Comparison of ENCODE assay signal across 8 cellular contexts in the genomic region with DNA sequence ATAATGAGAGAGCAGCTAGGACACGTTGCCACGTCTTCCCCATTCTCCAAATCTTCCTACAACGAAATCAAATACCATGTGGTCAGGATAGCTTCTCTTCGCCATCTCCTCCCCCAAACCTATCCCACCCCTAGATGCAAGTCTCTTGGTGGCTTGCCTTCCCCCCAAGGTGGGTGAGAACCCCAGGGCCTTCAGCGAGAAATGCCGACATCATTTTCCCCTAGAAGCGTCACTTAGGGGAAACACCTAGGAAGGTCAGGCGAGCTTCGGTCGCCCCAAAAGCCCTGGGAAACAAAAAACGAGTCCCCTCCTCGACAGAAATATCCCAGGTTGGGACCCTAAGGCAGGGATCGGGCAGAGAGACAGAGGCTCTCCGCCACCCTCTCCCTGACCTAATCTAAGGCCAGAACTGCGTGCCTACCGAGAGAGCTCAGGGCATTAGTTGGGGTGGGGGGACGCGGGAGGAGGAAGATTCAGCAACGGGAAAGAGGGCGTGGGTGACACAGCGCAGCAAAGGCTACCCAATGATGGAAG. TPM values are rescaled to one million over a fixed set of nuclear protein-coding genes. Genes with fewer than 3 reads are reported as not detected.
DNase-seq lines count a peak whose midpoint lies in the region; ATAC-seq and TF ChIP-seq lines count a peak whose summit lies in the region.

No MANE protein-coding gene starts in this region.

- no peak for TF ChIP-seq EP300 in SK-N-SH (IDR thresholded peaks at IDR 0.05; ENCODE audit: borderline replicate concordance in 1 of 2, low read depth in 1 of 2, low read length in 1 of 2)

- H3K9me3 ChIP-seq in SK-N-SH: no peaks in the 10 kb centered on the region

- H3K27me3 ChIP-seq in SK-N-SH (ENCODE audit: insufficient read depth) (no peaks in the 10 kb centered on the region), KMS-11 (ENCODE audit: insufficient read depth, low read depth) (no peaks in the 10 kb centered on the region)

- peak overlapping the region; percentile 93 for H3K9ac ChIP-seq in SK-N-SH
- H3K9ac ChIP-seq in KMS-11: peak overlapping the region; percentile 91

- no peak; the same call in 2 of the 3 replicates for ATAC-seq in SK-N-SH treated with all-trans-retinoic acid at 6 μM for 48 hours
- no peak for ATAC-seq in natural killer cell

- H3K4me1 Mint-ChIP-seq in chondrocyte (ENCODE audit: low read depth): peaks cover 33% of the 10 kb centered on the region
- H3K4me1 Mint-ChIP-seq in natural killer cell: peaks cover 6 to 15% of the 10 kb centered on the region in 2 donors

- TF ChIP-seq POLR2A in erythroblast (IDR thresholded peaks at IDR 0.05; ENCODE audit: low read length): no peak

- H3K27ac ChIP-seq in SK-N-SH (ENCODE audit: low read depth in 2 of 2, low read length in 1 of 2): peak overlapping the region; percentile 72 to 83
- peak overlapping the region; percentile 51 for H3K27ac ChIP-seq in KMS-11

- H3K4me2 ChIP-seq in SK-N-SH: peak overlapping the region; percentile 92
- H3K4me2 ChIP-seq in KMS-11: peak overlapping the region; percentile 78

- H2AFZ ChIP-seq in SK-N-SH (ENCODE audit: low read depth) (peak overlapping the region; percentile 54), KMS-11 (ENCODE audit: low read depth) (peak overlapping the region; percentile 77)

- peaks cover 2% of the 10 kb centered on the region for H3K36me3 Mint-ChIP-seq in chondrocyte (ENCODE audit: low read depth)
- H3K36me3 Mint-ChIP-seq in natural killer cell: peaks cover 6% of the 10 kb centered on the region

- TF ChIP-seq CTCF in SK-N-SH (IDR thresholded peaks at IDR 0.05) (no peak), KMS-11 (conservative IDR thresholded peaks at IDR 0.05; ENCODE audit: low read depth, low read length) (no peak), chondrocyte (IDR thresholded peaks at IDR 0.05) (no peak), natural killer cell (IDR thresholded peaks at IDR 0.05) (no peak)

- TF ChIP-seq RAD21 in SK-N-SH (IDR thresholded peaks at IDR 0.05; ENCODE audit: low read length): no peak

- H4K20me1 ChIP-seq in SK-N-SH (ENCODE audit: insufficient read depth): no peaks in the 10 kb centered on the region
- no peaks in the 10 kb centered on the region for H4K20me1 ChIP-seq in KMS-11 (ENCODE audit: insufficient read depth)

- WGBS in SK-N-SH (ENCODE audit: low lambda C conversion rate): 1% methylated on average over 20 of the region's 21 CpGs

- POLR2A ChIA-PET in SK-N-SH (lab: Yijun Ruan, JAX): interaction anchor here (1.0 to 1.9 kb wide), 4 partner anchors 21 to 257 kb away, joined by 3 to 11 read pairs (median 5); a partner anchor contains a TSS

- H3K4me3 ChIP-seq in SK-N-SH (ENCODE audit: low read depth in 2 of 2, low read length in 1 of 2) (peak overlapping the region; percentile 83 to 86), KMS-11 (IDR thresholded peaks at IDR 0.05; ENCODE audit: insufficient read depth, low read depth, low read length) (peak overlapping the region; percentile 89)

- H3K79me2 ChIP-seq in SK-N-SH (ENCODE audit: insufficient read depth): peaks cover 78% of the 10 kb centered on the region
- H3K79me2 ChIP-seq in KMS-11 (ENCODE audit: insufficient read depth, low read depth): peaks cover 7% of the 10 kb centered on the region; the same call in 1 of the 2 replicates

- intact Hi-C loops in natural killer cell (cut with micrococcal nuclease): loop anchor here (10.0 kb wide), 1 partner anchor 971 kb away; no protein-coding TSS in a partner anchor

- peak overlapping the region; percentile 99 for H3K27ac Mint-ChIP-seq in chondrocyte (ENCODE audit: unreplicated experiment)
- H3K27ac Mint-ChIP-seq in natural killer cell: peak overlapping the region; percentile 89 to 95

- peak overlapping the region; percentile 88 for H3K4me3 Mint-ChIP-seq in chondrocyte (ENCODE audit: unreplicated experiment)
- peak overlapping the region; percentile 96 for H3K4me3 Mint-ChIP-seq in natural killer cell

- H3K36me3 ChIP-seq in SK-N-SH (replicated peaks in 1 of 2; ENCODE audit: control insufficient read depth in 1 of 2, insufficient read depth in 2 of 2, low read length in 1 of 2) (peaks cover 31 to 36% of the 10 kb centered on the region in 2 experiments), KMS-11 (ENCODE audit: insufficient read depth) (no peaks in the 10 kb centered on the region)

- no peaks in the 10 kb centered on the region for H3K9me2 ChIP-seq in SK-N-SH

- H3K27me3 Mint-ChIP-seq in chondrocyte (ENCODE audit: low read depth): no peaks in the 10 kb centered on the region
- H3K27me3 Mint-ChIP-seq in natural killer cell (ENCODE audit: low read depth in 2 of 2): no peaks in the 10 kb centered on the region

- DNase-seq in SK-N-SH (no peak), chondrocyte (ENCODE audit: low spot score) (no peak), natural killer cell (no peak), kidney tubule cell (ENCODE audit: low spot score) (no peak), iPS-NIHi11 (ENCODE audit: low spot score) (no peak), erythroblast (lab: John Stamatoyannopoulos, UW) (no peak)

- H3K4me1 ChIP-seq in SK-N-SH (ENCODE audit: control insufficient read depth in 1 of 2, insufficient read depth in 2 of 2, low read depth in 1 of 2, low read length in 1 of 2): peaks cover 5 to 17% of the 10 kb centered on the region in 2 experiments
- H3K4me1 ChIP-seq in KMS-11 (ENCODE audit: low read depth, poor library complexity, severe bottlenecking): peaks cover 22% of the 10 kb centered on the region

- H3F3A ChIP-seq in SK-N-SH (replicated peaks; ENCODE audit: insufficient read depth): peaks cover 5% of the 10 kb centered on the region

- H3K9me3 Mint-ChIP-seq in chondrocyte (ENCODE audit: low read depth) (no peaks in the 10 kb centered on the region), natural killer cell (no peaks in the 10 kb centered on the region)

- CTCF ChIA-PET in SK-N-SH (lab: Yijun Ruan, JAX): interaction anchor here (0.8 to 2.9 kb wide), 9 partner anchors 10 to 1062 kb away, joined by 3 to 18 read pairs (median 4); no protein-coding TSS in a partner anchor

TF ChIP-seq in SK-N-SH, 30 proteins besides CTCF, POLR2A, EP300 and RAD21 (continues in another document):
- TF ChIP-seq RCOR1 (IDR thresholded peaks at IDR 0.05; ENCODE audit: low read length): no peak
- no peak for TF ChIP-seq YY1 (IDR thresholded peaks at IDR 0.05; ENCODE audit: low read depth)
- no peak for TF ChIP-seq TAF1 (IDR thresholded peaks at IDR 0.05; ENCODE audit: borderline replicate concordance, low read depth, low read length)
- TF ChIP-seq POLR2AphosphoS5 (IDR thresholded peaks at IDR 0.05; ENCODE audit: low read depth, low read length): no peak
- TF ChIP-seq MXI1 (IDR thresholded peaks at IDR 0.05; ENCODE audit: low read depth, low read length): no peak
- no peak for TF ChIP-seq CHD2 (IDR thresholded peaks at IDR 0.05; ENCODE audit: low read length, partially characterized antibody)
- no peak for TF ChIP-seq GABPA (IDR thresholded peaks at IDR 0.05; ENCODE audit: low read depth)
- no peak for TF ChIP-seq SMC3 (IDR thresholded peaks at IDR 0.05; ENCODE audit: low read depth, low read length)
- TF ChIP-seq, protein P1, sequence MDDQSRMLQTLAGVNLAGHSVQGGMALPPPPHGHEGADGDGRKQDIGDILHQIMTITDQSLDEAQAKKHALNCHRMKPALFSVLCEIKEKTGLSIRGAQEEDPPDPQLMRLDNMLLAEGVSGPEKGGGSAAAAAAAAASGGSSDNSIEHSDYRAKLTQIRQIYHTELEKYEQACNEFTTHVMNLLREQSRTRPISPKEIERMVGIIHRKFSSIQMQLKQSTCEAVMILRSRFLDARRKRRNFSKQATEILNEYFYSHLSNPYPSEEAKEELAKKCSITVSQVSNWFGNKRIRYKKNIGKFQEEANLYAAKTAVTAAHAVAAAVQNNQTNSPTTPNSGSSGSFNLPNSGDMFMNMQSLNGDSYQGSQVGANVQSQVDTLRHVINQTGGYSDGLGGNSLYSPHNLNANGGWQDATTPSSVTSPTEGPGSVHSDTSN (IDR thresholded peaks at IDR 0.05): no peak
- TF ChIP-seq FOSL2 (IDR thresholded peaks at IDR 0.05; ENCODE audit: borderline replicate concordance, low read depth): no peak

TF ChIP-seq in SK-N-SH treated with all-trans-retinoic acid at 6 μM for 48 hours, 23 proteins besides CTCF, POLR2A, EP300 and RAD21 (continues in another document):
- TF ChIP-seq RARB (CRISPR knock-in tag; IDR thresholded peaks at IDR 0.05) (no peak), OSR1 (CRISPR knock-in tag; IDR thresholded peaks at IDR 0.05) (no peak), ESRRG (CRISPR knock-in tag; IDR thresholded peaks at IDR 0.05) (no peak), PPARA (CRISPR knock-in tag; IDR thresholded peaks at IDR 0.05; ENCODE audit: borderline replicate concordance) (no peak), BACH2 (CRISPR knock-in tag; IDR thresholded peaks at IDR 0.05; ENCODE audit: borderline replicate concordance) (no peak)
- TF ChIP-seq, protein P2, sequence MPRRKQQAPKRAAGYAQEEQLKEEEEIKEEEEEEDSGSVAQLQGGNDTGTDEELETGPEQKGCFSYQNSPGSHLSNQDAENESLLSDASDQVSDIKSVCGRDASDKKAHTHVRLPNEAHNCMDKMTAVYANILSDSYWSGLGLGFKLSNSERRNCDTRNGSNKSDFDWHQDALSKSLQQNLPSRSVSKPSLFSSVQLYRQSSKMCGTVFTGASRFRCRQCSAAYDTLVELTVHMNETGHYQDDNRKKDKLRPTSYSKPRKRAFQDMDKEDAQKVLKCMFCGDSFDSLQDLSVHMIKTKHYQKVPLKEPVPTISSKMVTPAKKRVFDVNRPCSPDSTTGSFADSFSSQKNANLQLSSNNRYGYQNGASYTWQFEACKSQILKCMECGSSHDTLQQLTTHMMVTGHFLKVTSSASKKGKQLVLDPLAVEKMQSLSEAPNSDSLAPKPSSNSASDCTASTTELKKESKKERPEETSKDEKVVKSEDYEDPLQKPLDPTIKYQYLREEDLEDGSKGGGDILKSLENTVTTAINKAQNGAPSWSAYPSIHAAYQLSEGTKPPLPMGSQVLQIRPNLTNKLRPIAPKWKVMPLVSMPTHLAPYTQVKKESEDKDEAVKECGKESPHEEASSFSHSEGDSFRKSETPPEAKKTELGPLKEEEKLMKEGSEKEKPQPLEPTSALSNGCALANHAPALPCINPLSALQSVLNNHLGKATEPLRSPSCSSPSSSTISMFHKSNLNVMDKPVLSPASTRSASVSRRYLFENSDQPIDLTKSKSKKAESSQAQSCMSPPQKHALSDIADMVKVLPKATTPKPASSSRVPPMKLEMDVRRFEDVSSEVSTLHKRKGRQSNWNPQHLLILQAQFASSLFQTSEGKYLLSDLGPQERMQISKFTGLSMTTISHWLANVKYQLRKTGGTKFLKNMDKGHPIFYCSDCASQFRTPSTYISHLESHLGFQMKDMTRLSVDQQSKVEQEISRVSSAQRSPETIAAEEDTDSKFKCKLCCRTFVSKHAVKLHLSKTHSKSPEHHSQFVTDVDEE (CRISPR knock-in tag; IDR thresholded peaks at IDR 0.05): no peak

RNA-seq across cellular contexts. Expression of a gene that starts 0.5 kb away (rescaled TPM):
- polyA plus RNA-seq in SK-N-SH (2012; rRNA removed): 8.5 and 10.8 TPM in 2 replicates
- 14.7 and 16.2 TPM in 2 replicates for polyA plus RNA-seq in SK-N-SH (2012; cell fraction: cytosol; rRNA removed)
- polyA plus RNA-seq in SK-N-SH (2012; cell fraction: nucleus; rRNA removed): 2.9 and 4.0 TPM in 2 replicates
- total RNA-seq in chondrocyte (19.8 to 23.8 TPM (median 20.5 TPM) in 3 replicates), natural killer cell (10 to 100 TPM; 20.4 to 27.3 (median 22.8) TPM)

RNA-seq across cellular contexts. Expression of a gene that starts 0.8 kb away (rescaled TPM):
- polyA plus RNA-seq in SK-N-SH (2012; rRNA removed): 6.9 and 10.0 TPM in 2 replicates
- 8.4 TPM in 2 replicates for polyA plus RNA-seq in SK-N-SH (2012; cell fraction: cytosol; rRNA removed)
- polyA plus RNA-seq in SK-N-SH (2012; cell fraction: nucleus; rRNA removed): 4.6 and 9.2 TPM in 2 replicates
- total RNA-seq in chondrocyte (6.4 to 8.1 TPM (median 6.7 TPM) in 3 replicates), natural killer cell (10 to 100 TPM; 16.7 to 26.1 (median 22.3) TPM)
